In genomic region chr1:247883346-247883745, GRCh38 we compare ENCODE assay signal across 28 cellular contexts. TPM values are rescaled to one million over a fixed set of nuclear protein-coding genes. Genes with fewer than 3 reads are reported as not detected.
DNase-seq lines count a peak whose midpoint lies in the region; TF ChIP-seq lines count a peak whose summit lies in the region.
"Had no signal": no experiment of that assay in that cellular context is flagged by ENCODE, and none has a peak within 500 bp of the region (broad histone marks: within the 10 kb centered on the region; RNA-seq: fewer than 3 reads in every experiment).

No MANE protein-coding gene starts in this region.

- no peak overlapping the region for H2BK120ac ChIP-seq in mesendoderm (ENCODE audit: low read depth, low read length)

- H3K27me3 Mint-ChIP-seq in activated naive CD4-positive, alpha-beta T cell treated with anti-CD3 and anti-CD28 coated beads, Interleukin-2, amount 50 U/mL, for 24 hours = no peaks in the 10 kb centered on the region
- peaks cover 4% of the 10 kb centered on the region for H3K27me3 Mint-ChIP-seq in activated naive CD4-positive, alpha-beta T cell treated with anti-CD3 and anti-CD28 coated beads for 36 hours (ENCODE audit: low read depth)
- H3K27me3 Mint-ChIP-seq: CD4-positive, CD25-positive, alpha-beta regulatory T cell; CD8-positive, alpha-beta memory T cell had no signal

- no peak overlapping the region for H3K4me2 ChIP-seq in mesendoderm (ENCODE audit: low read length)
- no peak overlapping the region for H3K4me2 ChIP-seq in osteoblast (ENCODE audit: insufficient read depth, low read length)
- H3K4me2 ChIP-seq: BLaER1 had no signal

- no peak overlapping the region for H3K18ac ChIP-seq in mesendoderm (ENCODE audit: low read length)

- H3K4me3 ChIP-seq in mesendoderm (ENCODE audit: low read length) (no peak overlapping the region), osteoblast (ENCODE audit: insufficient read depth, low read length) (no peak overlapping the region)
- H3K4me3 ChIP-seq: BLaER1, GM12878 had no signal

- no peak overlapping the region for H2AFZ ChIP-seq in osteoblast (ENCODE audit: low read length)

- H2BK15ac ChIP-seq in mesendoderm (replicated peaks; ENCODE audit: low read depth) = no peak overlapping the region

- H3K23ac ChIP-seq in mesendoderm (ENCODE audit: low read length) = no peak overlapping the region

- H4K20me1 ChIP-seq in osteoblast (ENCODE audit: insufficient read depth, low read length) = no peaks in the 10 kb centered on the region
- H4K20me1 ChIP-seq: BLaER1 had no signal

- no peak overlapping the region for H2AK5ac ChIP-seq in mesendoderm (ENCODE audit: low read length)

- H3K36me3 ChIP-seq in mesendoderm (ENCODE audit: control insufficient read depth, insufficient read depth, low read length) (no peaks in the 10 kb centered on the region), osteoblast (ENCODE audit: insufficient read depth, low read length) (no peaks in the 10 kb centered on the region)
- H3K36me3 ChIP-seq: BE2C, BLaER1 had no signal

- no peaks in the 10 kb centered on the region for H3K27me3 ChIP-seq in mesendoderm (ENCODE audit: insufficient read depth, low read length, poor library complexity)
- H3K27me3 ChIP-seq in osteoblast (ENCODE audit: insufficient read depth, low read length) = no peaks in the 10 kb centered on the region
- H3K27me3 ChIP-seq: BE2C, BLaER1 had no signal

- CTCF ChIA-PET in activated naive CD4-positive, alpha-beta T cell treated with anti-CD3 and anti-CD28 coated beads for 36 hours (lab: Charles Lee) = no interaction called here

- no peak overlapping the region for H2BK5ac ChIP-seq in mesendoderm (ENCODE audit: low read length)

- no peak overlapping the region for H4K8ac ChIP-seq in mesendoderm (ENCODE audit: low read depth, low read length)

- intact Hi-C loops in activated naive CD4-positive, alpha-beta T cell treated with anti-CD3 and anti-CD28 coated beads for 36 hours (cut with micrococcal nuclease) = no loop called here

- H3K4ac ChIP-seq in mesendoderm (ENCODE audit: low read depth, low read length) = no peak overlapping the region

- peak overlapping the region; percentile 46 for H3K27ac Mint-ChIP-seq in activated naive CD4-positive, alpha-beta T cell treated with anti-CD3 and anti-CD28 coated beads, Interleukin-2, amount 50 U/mL, for 24 hours
- H3K27ac Mint-ChIP-seq in activated naive CD4-positive, alpha-beta T cell treated with anti-CD3 and anti-CD28 coated beads for 36 hours = no peak overlapping the region
- H3K27ac Mint-ChIP-seq: CD14-positive monocyte; CD4-positive, alpha-beta memory T cell; CD4-positive, CD25-positive, alpha-beta regulatory T cell; CD8-positive, alpha-beta memory T cell had no signal

- TF ChIP-seq CTCF in osteoblast (IDR thresholded peaks at IDR 0.05; ENCODE audit: extremely low read depth, low read depth, low read length) = no peak

- no peak overlapping the region for H4K5ac ChIP-seq in mesendoderm (ENCODE audit: low read length)

- no peaks in the 10 kb centered on the region for H3K9me3 ChIP-seq in osteoblast (ENCODE audit: low read depth, low read length)
- H3K9me3 ChIP-seq: BE2C, BLaER1 had no signal

- H3K79me1 ChIP-seq in mesendoderm (ENCODE audit: low read length) = no peaks in the 10 kb centered on the region

- H3K27ac ChIP-seq in mesendoderm (ENCODE audit: low read depth, low read length) = no peak overlapping the region
- no peak overlapping the region for H3K27ac ChIP-seq in osteoblast (ENCODE audit: low read depth, low read length)
- H3K27ac ChIP-seq: BLaER1 had no signal

- H3K36me3 Mint-ChIP-seq in activated naive CD4-positive, alpha-beta T cell treated with anti-CD3 and anti-CD28 coated beads, Interleukin-2, amount 50 U/mL, for 24 hours = no peaks in the 10 kb centered on the region
- no peaks in the 10 kb centered on the region for H3K36me3 Mint-ChIP-seq in activated naive CD4-positive, alpha-beta T cell treated with anti-CD3 and anti-CD28 coated beads for 36 hours (ENCODE audit: low read depth)
- H3K36me3 Mint-ChIP-seq: CD4-positive, alpha-beta memory T cell; CD4-positive, CD25-positive, alpha-beta regulatory T cell; CD8-positive, alpha-beta memory T cell had no signal

- H3K9ac ChIP-seq in mesendoderm (ENCODE audit: low read length) = no peak overlapping the region
- H3K9ac ChIP-seq: BLaER1 had no signal

- H3K4me3 Mint-ChIP-seq in activated naive CD4-positive, alpha-beta T cell treated with anti-CD3 and anti-CD28 coated beads, Interleukin-2, amount 50 U/mL, for 24 hours = no peak overlapping the region
- no peak overlapping the region for H3K4me3 Mint-ChIP-seq in activated naive CD4-positive, alpha-beta T cell treated with anti-CD3 and anti-CD28 coated beads for 36 hours
- H3K4me3 Mint-ChIP-seq: CD14-positive monocyte; CD4-positive, alpha-beta memory T cell; CD4-positive, CD25-positive, alpha-beta regulatory T cell; CD8-positive, alpha-beta memory T cell had no signal

- H3K79me2 ChIP-seq in mesendoderm (ENCODE audit: control insufficient read depth, insufficient read depth, low read length) (no peaks in the 10 kb centered on the region), osteoblast (ENCODE audit: insufficient read depth, low read length) (no peaks in the 10 kb centered on the region)

- H3K9me3 Mint-ChIP-seq in activated naive CD4-positive, alpha-beta T cell treated with anti-CD3 and anti-CD28 coated beads, Interleukin-2, amount 50 U/mL, for 24 hours = no peaks in the 10 kb centered on the region
- H3K9me3 Mint-ChIP-seq in activated naive CD4-positive, alpha-beta T cell treated with anti-CD3 and anti-CD28 coated beads for 36 hours = no peaks in the 10 kb centered on the region

- no peak for DNase-seq in activated naive CD4-positive, alpha-beta T cell treated with anti-CD3 and anti-CD28 coated beads for 36 hours
- peak; percentile 33 for DNase-seq in mesendoderm
- DNase-seq in osteoblast (ENCODE audit: insufficient read length, low spot score, missing footprints) = peak; percentile 59
- DNase-seq in stimulated activated CD4-positive, alpha-beta T cell treated with anti-CD3 and anti-CD28 coated beads, Interleukin-4, amount 100 ng/mL, for 1 hour = no peak
- DNase-seq in SIG-M5 (lab: John Stamatoyannopoulos, UW) = no peak
- DNase-seq: 8988T; ACHN; BE2C; C1 segment of cervical spinal cord; CD4-positive, alpha-beta memory T cell; CD4-positive, CD25-positive, alpha-beta regulatory T cell; CD8-positive, alpha-beta memory T cell; COR-L47; DMS 273 treated with DMSO at 0.1 percent for 48 hours; DMS153; DMS53; DMS79; DND-41; EL; GDM1 had no signal

- H3K4me1 Mint-ChIP-seq in activated naive CD4-positive, alpha-beta T cell treated with anti-CD3 and anti-CD28 coated beads, Interleukin-2, amount 50 U/mL, for 24 hours = no peaks in the 10 kb centered on the region
- no peaks in the 10 kb centered on the region for H3K4me1 Mint-ChIP-seq in activated naive CD4-positive, alpha-beta T cell treated with anti-CD3 and anti-CD28 coated beads for 36 hours (ENCODE audit: low read depth)
- H3K4me1 Mint-ChIP-seq: CD14-positive monocyte; CD4-positive, alpha-beta memory T cell; CD4-positive, CD25-positive, alpha-beta regulatory T cell; CD8-positive, alpha-beta memory T cell had no signal

- no peaks in the 10 kb centered on the region for H3K4me1 ChIP-seq in mesendoderm (ENCODE audit: control insufficient read depth, low read depth, low read length)
- no peaks in the 10 kb centered on the region for H3K4me1 ChIP-seq in osteoblast (ENCODE audit: insufficient read depth, low read length)
- H3K4me1 ChIP-seq: BE2C, BLaER1 had no signal

- WGBS in mesendoderm (ENCODE audit: extremely low coverage, insufficient coverage, low lambda C conversion rate) = no CpG with 5 or more reads among the region's 9 CpGs

- H3K56ac ChIP-seq in mesendoderm (ENCODE audit: low read length) = no peak overlapping the region

RNA-seq across cellular contexts. Expression of gene OR2W3, which starts 12.0 kb away (rescaled TPM):
- total RNA-seq in activated naive CD4-positive, alpha-beta T cell treated with anti-CD3 and anti-CD28 coated beads for 36 hours = not detected
- 0.41 TPM for polyA plus RNA-seq in mesendoderm (2013, experiment 1 of 2)
- polyA plus RNA-seq in mesendoderm (2013, experiment 2 of 2) = 0.62 TPM
- 1.1 TPM in 1 of 2 replicates, not detected in the other for total RNA-seq in osteoblast
- total RNA-seq: A673; CD4-positive, alpha-beta memory T cell; CD4-positive, CD25-positive, alpha-beta regulatory T cell; CD8-positive, alpha-beta memory T cell; G401; GM12878 had no signal
- polyA plus RNA-seq: AG04450; CD4-positive, alpha-beta memory T cell; CD4-positive, CD25-positive, alpha-beta regulatory T cell; CD8-positive, alpha-beta memory T cell; GM12878 had no signal

RNA-seq across cellular contexts. Expression of gene TRIM58, which starts 26.4 kb away (rescaled TPM):
- total RNA-seq in activated naive CD4-positive, alpha-beta T cell treated with anti-CD3 and anti-CD28 coated beads for 36 hours = under 1 TPM; 0.12 to 0.17 TPM
- 1.7 TPM for polyA plus RNA-seq in mesendoderm (2013, experiment 1 of 2)
- 1.8 TPM for polyA plus RNA-seq in mesendoderm (2013, experiment 2 of 2)
- total RNA-seq in osteoblast = 0.29 and 0.36 TPM in 2 replicates
- total RNA-seq: A673, G401, GM12878 had no signal
- polyA plus RNA-seq: GM12878 had no signal

RNA-seq across cellular contexts. Expression of gene OR2T8, which starts 36.7 kb away (rescaled TPM):
- total RNA-seq in activated naive CD4-positive, alpha-beta T cell treated with anti-CD3 and anti-CD28 coated beads for 36 hours = not detected
- polyA plus RNA-seq in mesendoderm (2013, experiment 1 of 2) = not detected
- polyA plus RNA-seq in mesendoderm (2013, experiment 2 of 2) = not detected
- total RNA-seq in osteoblast = not detected in 2 replicates
- total RNA-seq: A673; CD4-positive, alpha-beta memory T cell; CD4-positive, CD25-positive, alpha-beta regulatory T cell; CD8-positive, alpha-beta memory T cell; G401; GM12878 had no signal
- polyA plus RNA-seq: AG04450; CD14-positive monocyte; CD4-positive, alpha-beta memory T cell; CD4-positive, CD25-positive, alpha-beta regulatory T cell; CD8-positive, alpha-beta memory T cell; GM12878 had no signal

RNA-seq across cellular contexts. Expression of gene OR2AJ1, which starts 41.3 kb away (rescaled TPM):
- total RNA-seq in activated naive CD4-positive, alpha-beta T cell treated with anti-CD3 and anti-CD28 coated beads for 36 hours = not detected
- not detected for polyA plus RNA-seq in mesendoderm (2013, experiment 1 of 2)
- polyA plus RNA-seq in mesendoderm (2013, experiment 2 of 2) = not detected
- total RNA-seq in osteoblast = not detected in 2 replicates
- total RNA-seq: A673; CD4-positive, alpha-beta memory T cell; CD4-positive, CD25-positive, alpha-beta regulatory T cell; CD8-positive, alpha-beta memory T cell; Daoy; G401; GM12878 had no signal
- polyA plus RNA-seq: AG04450; CD14-positive monocyte; CD4-positive, alpha-beta memory T cell; CD4-positive, CD25-positive, alpha-beta regulatory T cell; CD8-positive, alpha-beta memory T cell; GM12878 had no signal

RNA-seq across cellular contexts. Expression of gene OR11L1, which starts 41.6 kb away (rescaled TPM):
- total RNA-seq in activated naive CD4-positive, alpha-beta T cell treated with anti-CD3 and anti-CD28 coated beads for 36 hours = not detected
- not detected for polyA plus RNA-seq in mesendoderm (2013, experiment 1 of 2)
- not detected for polyA plus RNA-seq in mesendoderm (2013, experiment 2 of 2)
- total RNA-seq in osteoblast = not detected in 2 replicates
- total RNA-seq: A673; CD4-positive, alpha-beta memory T cell; CD4-positive, CD25-positive, alpha-beta regulatory T cell; CD8-positive, alpha-beta memory T cell; G401; GM12878 had no signal
- polyA plus RNA-seq: AG04450; CD14-positive monocyte; CD4-positive, alpha-beta memory T cell; CD4-positive, CD25-positive, alpha-beta regulatory T cell; CD8-positive, alpha-beta memory T cell; GM12878 had no signal

Comparison
In these comparisons a context has a peak if more than half of its experiments do, and no peak if none do; other contexts are left out.
1. DNase-seq: peak in mesendoderm (single experiment) and osteoblast (single experiment); none in activated naive CD4-positive, alpha-beta T cell treated with anti-CD3 and anti-CD28 coated beads for 36 hours (single experiment), stimulated activated CD4-positive, alpha-beta T cell treated with anti-CD3 and anti-CD28 coated beads, Interleukin-4, amount 100 ng/mL, for 1 hour (single experiment) and SIG-M5 (single experiment).